Comparison of ENCODE assay signal across 15 cellular contexts in the genomic region with DNA sequence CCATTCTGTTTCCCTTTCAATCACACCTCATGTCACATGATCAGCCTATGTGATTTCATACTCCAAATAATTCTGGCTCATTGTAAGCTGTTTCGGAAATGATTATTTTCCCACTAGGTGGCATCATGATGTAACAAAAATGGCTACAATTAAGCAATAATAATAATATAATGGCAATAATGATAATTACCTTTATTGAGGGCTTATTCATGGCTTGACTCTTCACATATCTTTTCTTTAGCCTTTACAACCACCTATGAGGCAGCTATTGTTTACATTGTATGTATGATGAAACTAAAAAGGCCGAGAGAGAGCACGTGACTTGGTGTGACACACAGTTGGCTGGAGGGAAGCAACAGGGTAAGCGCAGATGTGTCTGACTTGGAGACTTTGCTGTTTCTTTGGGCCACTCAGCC. TPM values are rescaled to one million over a fixed set of nuclear protein-coding genes. Genes with fewer than 3 reads are reported as not detected.
DNase-seq lines count a peak whose midpoint lies in the region; ATAC-seq and TF ChIP-seq lines count a peak whose summit lies in the region.
"Had no signal": no experiment of that assay in that cellular context is flagged by ENCODE, and none has a peak within 500 bp of the region (broad histone marks: within the 10 kb centered on the region; RNA-seq: fewer than 3 reads in every experiment).

No MANE protein-coding gene starts in this region.

- peak overlapping the region; percentile 1 for H3K4me2 ChIP-seq in skeletal muscle satellite cell (ENCODE audit: low read length)

- CTCF ChIA-PET in MCF 10A (lab: Yijun Ruan, JAX) = interaction anchor here (0.5 to 2.8 kb wide), 15 partner anchors 8 to 543 kb away, joined by 3 to 26 read pairs (median 4); a partner anchor contains a TSS
- CTCF ChIA-PET in WTC11 (lab: Charles Lee) = no interaction called here

- TF ChIP-seq CTCF in MCF 10A (IDR thresholded peaks at IDR 0.05; ENCODE audit: unreplicated experiment) (no peak), breast epithelium (IDR thresholded peaks at IDR 0.05) (no peak), WTC11 (IDR thresholded peaks at IDR 0.05) (no peak)

- H3K27ac ChIP-seq in breast epithelium = no peak overlapping the region
- H3K27ac ChIP-seq: brain microvascular endothelial cell, SJCRH30, tibial artery had no signal

- no peak overlapping the region for H3K9ac ChIP-seq in skeletal muscle satellite cell (ENCODE audit: low read depth, low read length)

- intact Hi-C loops in MCF 10A (cut with micrococcal nuclease) (loop anchor here (1.0 to 10.0 kb wide), 3 partner anchors 24 to 290 kb away; a partner anchor contains a TSS), breast epithelium (cut with DNase I; ENCODE audit: low total_unique reads) (no loop called here)

- POLR2A ChIA-PET in MCF 10A (lab: Yijun Ruan, JAX) = interaction anchor here (0.6 to 3.3 kb wide), 9 partner anchors 9 to 209 kb away, joined by 3 to 16 read pairs (median 3); a partner anchor contains a TSS
- POLR2A ChIA-PET in WTC11 (lab: Charles Lee) = no interaction called here

- H3K4me3 ChIP-seq in breast epithelium = no peak overlapping the region
- H3K4me3 ChIP-seq in skeletal muscle satellite cell (ENCODE audit: low read length) = no peak overlapping the region
- H3K4me3 ChIP-seq: SJCRH30, tibial artery had no signal

- H3K36me3 Mint-ChIP-seq in MCF 10A (ENCODE audit: insufficient read depth, unreplicated experiment) (no peaks in the 10 kb centered on the region), WTC11 (peaks cover 70% of the 10 kb centered on the region)

- H3K9me3 Mint-ChIP-seq in MCF 10A (ENCODE audit: unreplicated experiment) (no peaks in the 10 kb centered on the region), WTC11 (peaks cover 89% of the 10 kb centered on the region)
- H3K9me3 Mint-ChIP-seq: activated T-helper 17 cell treated with anti-CD3 and anti-CD28 coated beads, Interleukin-2, amount 50 U/mL, for 72 hours had no signal

- peak; percentile 89 for DNase-seq in MCF 10A (ENCODE audit: unreplicated experiment)
- no peak for DNase-seq in breast epithelium (ENCODE audit: low spot score in 2 of 2)
- DNase-seq in MV-4-11 (lab: John Stamatoyannopoulos, UW) = peak; percentile 67
- no peak for DNase-seq in WTC11 (ENCODE audit: low spot score)
- DNase-seq: brain microvascular endothelial cell, H7, NCI-H2081, retina, SJCRH30, tibial artery had no signal

- H3K4me1 Mint-ChIP-seq in MCF 10A (ENCODE audit: insufficient read depth, unreplicated experiment) (peaks cover 34% of the 10 kb centered on the region), WTC11 (no peaks in the 10 kb centered on the region)
- H3K4me1 Mint-ChIP-seq: activated T-helper 17 cell treated with anti-CD3 and anti-CD28 coated beads, Interleukin-2, amount 50 U/mL, for 72 hours had no signal

- ATAC-seq in WTC11 = no peak
- ATAC-seq in HG03025 (IDR thresholded peaks at IDR 0.05; ENCODE audit: low FRiP score, unreplicated experiment) = no peak
- ATAC-seq in GM21717 (IDR thresholded peaks at IDR 0.05; ENCODE audit: unreplicated experiment) = no peak
- ATAC-seq in GM21447 (IDR thresholded peaks at IDR 0.05; ENCODE audit: unreplicated experiment) = no peak
- ATAC-seq: activated T-helper 17 cell treated with anti-CD3 and anti-CD28 coated beads, Interleukin-2, amount 50 U/mL, for 72 hours had no signal

- H3K4me3 Mint-ChIP-seq in MCF 10A (ENCODE audit: unreplicated experiment) (no peak overlapping the region), WTC11 (no peak overlapping the region)
- H3K4me3 Mint-ChIP-seq: activated T-helper 17 cell treated with anti-CD3 and anti-CD28 coated beads, Interleukin-2, amount 50 U/mL, for 72 hours had no signal

- H3K27me3 Mint-ChIP-seq in MCF 10A (ENCODE audit: insufficient read depth, unreplicated experiment) (no peaks in the 10 kb centered on the region), WTC11 (ENCODE audit: low read depth) (peaks cover 8% of the 10 kb centered on the region)

- TF ChIP-seq POLR2A in breast epithelium (IDR thresholded peaks at IDR 0.05) = no peak

- H3K27me3 ChIP-seq in breast epithelium = no peaks in the 10 kb centered on the region
- peaks cover 2% of the 10 kb centered on the region for H3K27me3 ChIP-seq in skeletal muscle satellite cell (ENCODE audit: control insufficient read depth, insufficient read depth, low read length)
- H3K27me3 ChIP-seq: brain microvascular endothelial cell, SJCRH30, tibial artery had no signal

- BruUV-seq in MCF 10A (replicated peaks; lab: Mats Ljungman, UMichigan) = no TSS peak

- no peaks in the 10 kb centered on the region for H3K9me3 ChIP-seq in breast epithelium
- H3K9me3 ChIP-seq in skeletal muscle satellite cell (replicated peaks; ENCODE audit: low read length) = no peaks in the 10 kb centered on the region
- H3K9me3 ChIP-seq: SJCRH30, tibial artery had no signal

- H3K4me1 ChIP-seq in breast epithelium (no peaks in the 10 kb centered on the region), skeletal muscle satellite cell (ENCODE audit: control insufficient read depth, insufficient read depth, low read length) (no peaks in the 10 kb centered on the region)
- H3K4me1 ChIP-seq: SJCRH30, tibial artery had no signal

- H3K36me3 ChIP-seq in breast epithelium (no peaks in the 10 kb centered on the region), skeletal muscle satellite cell (ENCODE audit: insufficient read depth, low read length) (no peaks in the 10 kb centered on the region)
- H3K36me3 ChIP-seq: brain microvascular endothelial cell, SJCRH30, tibial artery had no signal

- H3K27ac Mint-ChIP-seq in MCF 10A (ENCODE audit: low read depth, unreplicated experiment) = peak overlapping the region; percentile 71
- H3K27ac Mint-ChIP-seq in WTC11 = no peak overlapping the region
- H3K27ac Mint-ChIP-seq: activated T-helper 17 cell treated with anti-CD3 and anti-CD28 coated beads, Interleukin-2, amount 50 U/mL, for 72 hours had no signal

TF ChIP-seq in WTC11, 78 proteins besides CTCF, POLR2A, EP300 and RAD21:
- TF ChIP-seq HMGA2 (CRISPR knock-in tag; IDR thresholded peaks at IDR 0.05) = no peak
- TF ChIP-seq, protein P1, sequence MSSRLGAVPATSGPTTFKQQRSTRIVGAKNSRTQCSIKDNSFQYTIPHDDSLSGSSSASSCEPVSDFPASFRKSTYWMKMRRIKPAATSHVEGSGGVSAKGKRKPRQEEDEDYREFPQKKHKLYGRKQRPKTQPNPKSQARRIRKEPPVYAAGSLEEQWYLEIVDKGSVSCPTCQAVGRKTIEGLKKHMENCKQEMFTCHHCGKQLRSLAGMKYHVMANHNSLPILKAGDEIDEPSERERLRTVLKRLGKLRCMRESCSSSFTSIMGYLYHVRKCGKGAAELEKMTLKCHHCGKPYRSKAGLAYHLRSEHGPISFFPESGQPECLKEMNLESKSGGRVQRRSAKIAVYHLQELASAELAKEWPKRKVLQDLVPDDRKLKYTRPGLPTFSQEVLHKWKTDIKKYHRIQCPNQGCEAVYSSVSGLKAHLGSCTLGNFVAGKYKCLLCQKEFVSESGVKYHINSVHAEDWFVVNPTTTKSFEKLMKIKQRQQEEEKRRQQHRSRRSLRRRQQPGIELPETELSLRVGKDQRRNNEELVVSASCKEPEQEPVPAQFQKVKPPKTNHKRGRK (CRISPR knock-in tag; IDR thresholded peaks at IDR 0.05; ENCODE audit: borderline replicate concordance) = no peak
- peak; percentile 49; the same call in 1 of the 2 replicates for TF ChIP-seq GABPB1 (CRISPR knock-in tag; IDR thresholded peaks at IDR 0.05)

RNA-seq across cellular contexts. Expression of a gene that starts 12.5 kb away (rescaled TPM):
- total RNA-seq in MCF 10A (2022) = 0.12 and 0.25 TPM in 2 replicates
- total RNA-seq in breast epithelium = not detected
- not detected in 3 replicates for total RNA-seq in WTC11 (2021)
- not detected in 2 replicates for total RNA-seq in skeletal muscle satellite cell (2012; rRNA removed)
- total RNA-seq: activated T-helper 17 cell treated with anti-CD3 and anti-CD28 coated beads, Interleukin-2, amount 50 U/mL, for 72 hours; H7; SJCRH30 had no signal

RNA-seq across cellular contexts. Expression of a gene that starts 29.6 kb away (rescaled TPM):
- total RNA-seq in MCF 10A (2022) (not detected in 2 replicates), breast epithelium (not detected), WTC11 (2021) (not detected in 3 replicates)
- not detected in 2 replicates for total RNA-seq in skeletal muscle satellite cell (2012; rRNA removed)
- total RNA-seq: activated T-helper 17 cell treated with anti-CD3 and anti-CD28 coated beads, Interleukin-2, amount 50 U/mL, for 72 hours; H7; SJCRH30 had no signal

RNA-seq across cellular contexts. Expression of a gene that starts 37.3 kb away (rescaled TPM):
- not detected in 2 replicates for total RNA-seq in MCF 10A (2022)
- not detected for total RNA-seq in breast epithelium
- not detected in 3 replicates for total RNA-seq in WTC11 (2021)
- total RNA-seq in skeletal muscle satellite cell (2012; rRNA removed) = not detected in 2 replicates
- total RNA-seq: activated T-helper 17 cell treated with anti-CD3 and anti-CD28 coated beads, Interleukin-2, amount 50 U/mL, for 72 hours; H7; SJCRH30 had no signal

RNA-seq across cellular contexts. Expression of a gene that starts 40.8 kb away (rescaled TPM):
- total RNA-seq in MCF 10A (2022) = 1.3 and 1.9 TPM in 2 replicates
- not detected for total RNA-seq in breast epithelium
- total RNA-seq in WTC11 (2021) = not detected in 3 replicates
- total RNA-seq in skeletal muscle satellite cell (2012; rRNA removed) = not detected in 2 replicates
- total RNA-seq: activated T-helper 17 cell treated with anti-CD3 and anti-CD28 coated beads, Interleukin-2, amount 50 U/mL, for 72 hours; H7; SJCRH30 had no signal

RNA-seq across cellular contexts. Expression of a gene that starts 47.2 kb away (rescaled TPM):
- total RNA-seq in MCF 10A (2022) (not detected in 2 replicates), breast epithelium (not detected), WTC11 (2021) (not detected in 3 replicates)
- total RNA-seq in skeletal muscle satellite cell (2012; rRNA removed) = not detected in 2 replicates
- total RNA-seq: activated T-helper 17 cell treated with anti-CD3 and anti-CD28 coated beads, Interleukin-2, amount 50 U/mL, for 72 hours; H7; SJCRH30 had no signal

Comparison
In these comparisons a context has a peak if more than half of its experiments do, and no peak if none do; other contexts are left out.
1. DNase-seq: peak in MCF 10A (single experiment) and MV-4-11 (single experiment); none in breast epithelium (0 of 2) and WTC11 (single experiment).